In the genomic region with DNA sequence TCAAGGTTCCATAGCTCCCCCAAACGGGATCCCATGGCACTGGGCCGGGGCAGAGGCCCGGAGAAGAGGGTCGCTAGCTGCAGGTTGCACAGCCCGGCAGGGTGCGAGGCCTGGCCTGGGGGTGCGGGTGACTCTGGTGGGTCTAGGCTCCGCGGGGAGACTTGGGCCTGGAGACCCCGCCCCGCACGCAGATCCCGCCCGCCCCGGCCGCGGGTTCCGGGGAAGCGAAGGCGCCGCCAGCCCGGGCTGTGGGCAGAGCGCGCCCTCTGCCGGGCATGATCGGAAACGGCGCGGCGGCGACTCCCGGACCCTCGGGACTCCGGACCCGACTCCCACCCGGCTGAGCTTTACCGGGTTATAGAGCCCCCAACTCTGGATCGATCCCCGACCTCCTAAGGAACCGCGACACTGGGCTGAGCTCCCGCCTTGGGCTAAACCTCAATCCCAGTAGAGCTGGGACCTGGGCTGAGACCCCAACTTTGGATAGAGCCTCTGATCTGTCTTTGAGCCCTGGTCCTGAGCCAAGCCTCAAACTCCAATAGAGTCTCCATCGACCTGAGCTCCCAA, we compare ENCODE assay signal across 8 cellular contexts. TPM values are rescaled to one million over a fixed set of nuclear protein-coding genes. Genes with fewer than 3 reads are reported as not detected.
DNase-seq lines count a peak whose midpoint lies in the region; ATAC-seq and FAIRE-seq lines count a peak whose summit lies in the region.

No MANE protein-coding gene starts in this region.

- peak overlapping the region; percentile 44 to 49 for H3K4me3 ChIP-seq in esophagus (ENCODE audit: low read depth in 1 of 2, low read length in 2 of 2)
- peak overlapping the region; percentile 57 to 69 for H3K4me3 ChIP-seq in muscle layer of duodenum (ENCODE audit: low read depth in 1 of 2, low read length in 2 of 2)

- no peak for ATAC-seq in GM19351 (IDR thresholded peaks at IDR 0.05; ENCODE audit: unreplicated experiment)

- H3K27ac ChIP-seq in esophagus (ENCODE audit: low read depth in 2 of 2, low read length in 1 of 2): no peak overlapping the region
- H3K27ac ChIP-seq in muscle layer of duodenum (ENCODE audit: low read length): no peak overlapping the region

- H3K9me3 ChIP-seq in esophagus (ENCODE audit: control insufficient read depth in 2 of 2, insufficient read depth in 1 of 2, low read depth in 1 of 2, low read length in 1 of 2) (no peaks in the 10 kb centered on the region), muscle layer of duodenum (ENCODE audit: control insufficient read depth in 1 of 2, low read length in 2 of 2) (no peaks in the 10 kb centered on the region)

- H3K36me3 ChIP-seq in esophagus (ENCODE audit: control insufficient read depth in 2 of 2, insufficient read depth in 2 of 2, low read length in 1 of 2) (no peaks in the 10 kb centered on the region), muscle layer of duodenum (ENCODE audit: control insufficient read depth in 1 of 2, insufficient read depth in 2 of 2, low read length in 2 of 2) (no peaks in the 10 kb centered on the region)

- 1% methylated on average over 39 to 43 of the region's 43 CpGs for WGBS in esophagus, 2 donors

- FAIRE-seq in GM18507 (lab: Jason Lieb, UNC): no peak

- DNase-seq in A172 (ENCODE audit: low spot score) (peak; percentile 30), GM18507 (ENCODE audit: extremely low spot score, insufficient read length, low read depth) (peak; percentile 67), NOMO-1 (lab: John Stamatoyannopoulos, UW; ENCODE audit: unreplicated experiment in 2 of 2) (peak; percentile 31 to 59), activated T-cell treated with anti-CD3 and anti-CD28 coated beads for 24 hours (ENCODE audit: low read depth) (peak; percentile 65)
- DNase-seq in stimulated activated CD8-positive, alpha-beta memory T cell treated with anti-CD3 and anti-CD28 coated beads, Interleukin-7, amount 100 ng/mL, for 4 hours (ENCODE audit: low read depth in 2 of 2): peak; percentile 22 to 67

- H3K4me1 ChIP-seq in esophagus (ENCODE audit: control insufficient read depth in 2 of 2, insufficient read depth in 2 of 2, low read length in 1 of 2): peaks cover 11 to 17% of the 10 kb centered on the region in 2 donors
- H3K4me1 ChIP-seq in muscle layer of duodenum (ENCODE audit: control insufficient read depth in 1 of 2, insufficient read depth in 2 of 2, low read length in 2 of 2): peaks cover 4 to 32% of the 10 kb centered on the region in 2 donors

- H3K27me3 ChIP-seq in esophagus (ENCODE audit: control insufficient read depth in 1 of 2, insufficient read depth in 2 of 2, low read length in 2 of 2) (no peaks in the 10 kb centered on the region), muscle layer of duodenum (ENCODE audit: low read depth, low read length) (peaks cover 3% of the 10 kb centered on the region)

RNA-seq across cellular contexts. Expression of a gene that starts 3.1 kb away (rescaled TPM):
- total RNA-seq in A172 (2014; rRNA removed; shearing (Covaris generic)): 7.5 and 9.5 TPM in 2 replicates
- 1 to 10 TPM; 4.2 to 4.7 TPM for polyA plus RNA-seq in esophagus

RNA-seq across cellular contexts. Expression of a gene that starts 33.9 kb away (rescaled TPM):
- total RNA-seq in A172 (2014; rRNA removed; shearing (Covaris generic)): 200 and 211 TPM in 2 replicates
- 10 to 100 TPM; 22.9 to 67.5 TPM for polyA plus RNA-seq in esophagus
